In genomic region chr7:5360971-5361370, GRCh38 we compare ENCODE assay signal across 20 cellular contexts.
DNase-seq lines count a peak whose midpoint lies in the region; ATAC-seq, FAIRE-seq and TF ChIP-seq lines count a peak whose summit lies in the region.
"Had no signal": no experiment of that assay in that cellular context is flagged by ENCODE, and none has a peak within 500 bp of the region (broad histone marks: within the 10 kb centered on the region; RNA-seq: fewer than 3 reads in every experiment).

No MANE protein-coding gene starts in this region.

- H3T11ph ChIP-seq in H9 (ENCODE audit: low read length) = no peak overlapping the region

- no peak overlapping the region for H2BK15ac ChIP-seq in H9 (ENCODE audit: low read depth, low read length)

- no peak overlapping the region for H4K91ac ChIP-seq in H9 (ENCODE audit: insufficient read length, low read depth, low read length)

- no peak overlapping the region for H4K5ac ChIP-seq in H9 (ENCODE audit: insufficient read length, low read depth, low read length)

- H2AFZ ChIP-seq in H9 (ENCODE audit: low read length) (no peak overlapping the region), HepG2 (ENCODE audit: low read length) (no peak overlapping the region)
- H2AFZ ChIP-seq: GM23248 had no signal

- BruUV-seq in HepG2 (replicated peaks; lab: Mats Ljungman, UMichigan) = no TSS peak

- no peak overlapping the region for H2BK12ac ChIP-seq in H9 (ENCODE audit: insufficient read length, low read depth, low read length)

- H3K4me1 Mint-ChIP-seq in H9 = peaks cover 2 to 5% of the 10 kb centered on the region in 2 experiments
- peaks cover 9 to 14% of the 10 kb centered on the region in 2 donors for H3K4me1 Mint-ChIP-seq in effector memory CD8-positive, alpha-beta T cell (ENCODE audit: low read depth in 2 of 2)

- H2BK5ac ChIP-seq in H9 (ENCODE audit: insufficient read length, low read length) = no peak overlapping the region

- intact Hi-C loops in HepG2 (cut with micrococcal nuclease; ENCODE audit: unreplicated experiment) = no loop called here

- H3K56ac ChIP-seq in H9 (ENCODE audit: insufficient read length, low read depth, low read length) = no peak overlapping the region

- DNase-seq in H9 (peak; percentile 22), HepG2 (ENCODE audit: low spot score) (no peak), urothelium cell line (ENCODE audit: low spot score) (no peak), cortex of kidney (lab: John Stamatoyannopoulos, UW) (no peak), NCI-H1417 (lab: John Stamatoyannopoulos, UW) (no peak)
- DNase-seq in effector memory CD8-positive, alpha-beta T cell = no peak
- DNase-seq in activated CD8-positive, alpha-beta memory T cell treated with anti-CD3 and anti-CD28 coated beads, Interleukin-2, amount 50 U/mL, for 48 hours = no peak
- DNase-seq: CD4-positive, alpha-beta T cell; DMS153; GM23248; HCEC 1CT; Kasumi-1; NCI-H1694 treated with DMSO at 0.1 percent for 48 hours; NCI-H2081 treated with DMSO at 0.1 percent for 48 hours; NCI-H2171 treated with DMSO at 0.1 percent for 48 hours; NCI-H526; SHP77 treated with DMSO at 0.1 percent for 48 hours had no signal

- H2AK5ac ChIP-seq in H9 (ENCODE audit: insufficient read length, low read length) = no peak overlapping the region

- no peak for ATAC-seq in effector memory CD8-positive, alpha-beta T cell (replicated peaks)
- no peak for ATAC-seq in HepG2

- H3K36me3 Mint-ChIP-seq in H9 (ENCODE audit: insufficient read depth in 1 of 3, low read depth in 3 of 3) = peaks cover 0 to 14% (median 4%) of the 10 kb centered on the region in 3 experiments; a peak in 2 of 7 replicates
- H3K36me3 Mint-ChIP-seq in effector memory CD8-positive, alpha-beta T cell (ENCODE audit: insufficient read depth) = peaks cover 55% of the 10 kb centered on the region

- CTCF ChIA-PET in HepG2 (lab: Yijun Ruan, JAX; ENCODE audit: low intra/inter-chr PET ratio, low total read pairs) = no interaction called here

- no peak overlapping the region for H3K23ac ChIP-seq in H9 (ENCODE audit: insufficient read length, low read depth, low read length)

- no peak for TF ChIP-seq RAD21 in HepG2 (CRISPR knock-in tag; IDR thresholded peaks at IDR 0.05)

- H3K14ac ChIP-seq in H9 (ENCODE audit: insufficient read depth, low read length) = no peak overlapping the region

- WGBS in H9 (ENCODE audit: extremely low coverage, insufficient read length, low lambda C conversion rate) = no CpG with 5 or more reads among the region's 29 CpGs
- WGBS in HepG2 (ENCODE audit: low lambda C conversion rate) = 95% methylated on average over 25 of the region's 29 CpGs

- H3K9ac ChIP-seq in H9 (ENCODE audit: extremely low read depth, insufficient read length, low read length) (no peak overlapping the region), HepG2 (ENCODE audit: insufficient read depth, low read depth, low read length) (no peak overlapping the region)
- H3K9ac ChIP-seq: BLaER1, GM23248 had no signal

- no peak overlapping the region for H2BK20ac ChIP-seq in H9 (ENCODE audit: low read depth, low read length, poor library complexity, severe bottlenecking)

- no peak overlapping the region for H3K4me3 ChIP-seq in HepG2 (replicated peaks in 1 of 3; ENCODE audit: insufficient read depth in 1 of 3, low read depth in 2 of 3, low read length in 3 of 3)
- H3K4me3 ChIP-seq: BLaER1, GM23248, SK-N-MC had no signal

- no peaks in the 10 kb centered on the region for H3K79me1 ChIP-seq in H9 (ENCODE audit: insufficient read depth, low read depth, low read length, poor library complexity, severe bottlenecking)

- H3K9me3 ChIP-seq in H9 (ENCODE audit: control insufficient read depth, low read depth, low read length) (no peaks in the 10 kb centered on the region), HepG2 (ENCODE audit: low read length) (no peaks in the 10 kb centered on the region)
- H3K9me3 ChIP-seq: BLaER1 had no signal

- H3K27ac Mint-ChIP-seq in H9 = no peak overlapping the region
- H3K27ac Mint-ChIP-seq in effector memory CD8-positive, alpha-beta T cell = peak overlapping the region; percentile 29 to 76
- H3K27ac Mint-ChIP-seq: CD4-positive, alpha-beta T cell had no signal

- H3K23me2 ChIP-seq in H9 (ENCODE audit: insufficient read length, low read depth, low read length, poor library complexity, severe bottlenecking) = no peaks in the 10 kb centered on the region

- in situ Hi-C loops in HepG2 (cut with HindIII; ENCODE audit: extremely low pct_ligation_motif_present, low pct_unique_long_range_greater_than_20kb) = no loop called here

- H3K9me3 Mint-ChIP-seq in H9 = no peaks in the 10 kb centered on the region
- H3K9me3 Mint-ChIP-seq in effector memory CD8-positive, alpha-beta T cell = no peaks in the 10 kb centered on the region
- H3K9me3 Mint-ChIP-seq: CD4-positive, alpha-beta T cell had no signal

- POLR2A ChIA-PET in HepG2 (lab: Yijun Ruan, JAX) = no interaction called here

- TF ChIP-seq CTCF in H9 (conservative IDR thresholded peaks at IDR 0.05) = no peak
- TF ChIP-seq CTCF in HepG2 (CRISPR knock-in tag; IDR thresholded peaks at IDR 0.05) = no peak

- H3K27me3 Mint-ChIP-seq in H9 (ENCODE audit: low read depth) = no peaks in the 10 kb centered on the region
- H3K27me3 Mint-ChIP-seq in effector memory CD8-positive, alpha-beta T cell = no peaks in the 10 kb centered on the region
- H3K27me3 Mint-ChIP-seq: CD4-positive, alpha-beta T cell had no signal

- H4K20me1 ChIP-seq in H9 (ENCODE audit: control insufficient read depth, insufficient read depth, insufficient read length) (no peaks in the 10 kb centered on the region), HepG2 (ENCODE audit: insufficient read depth, low read length) (peaks cover 29% of the 10 kb centered on the region; the same call in 1 of the 2 replicates)

- H3K27me3 ChIP-seq in H9 (ENCODE audit: insufficient read depth, low read length) (no peaks in the 10 kb centered on the region), HepG2 (ENCODE audit: control insufficient read depth in 1 of 2, insufficient read depth in 2 of 2, low read length in 2 of 2) (no peaks in the 10 kb centered on the region)
- H3K27me3 ChIP-seq: BLaER1 had no signal

- H4K8ac ChIP-seq in H9 (replicated peaks; ENCODE audit: insufficient read length, low read depth, low read length) = no peak overlapping the region

- H3K27ac ChIP-seq in H9 (ENCODE audit: insufficient read length, low read depth, low read length) (no peak overlapping the region), HepG2 (ENCODE audit: extremely low read length, insufficient read depth, low read length) (no peak overlapping the region)
- H3K27ac ChIP-seq: BLaER1, GM23248, SK-N-MC had no signal

- H3K4me2 ChIP-seq in H9 (ENCODE audit: insufficient read depth, insufficient read length, low read length) = no peak overlapping the region
- no peak overlapping the region for H3K4me2 ChIP-seq in HepG2 (ENCODE audit: low read depth, low read length)
- H3K4me2 ChIP-seq: BLaER1 had no signal

- H3K4ac ChIP-seq in H9 (ENCODE audit: low read depth, low read length) = no peak overlapping the region

- no peaks in the 10 kb centered on the region for H3K4me1 ChIP-seq in H9 (ENCODE audit: insufficient read depth, low read length)
- no peaks in the 10 kb centered on the region for H3K4me1 ChIP-seq in HepG2 (ENCODE audit: insufficient read depth, low read length)

- no peak overlapping the region for H3K18ac ChIP-seq in H9 (ENCODE audit: insufficient read length, low read depth, low read length)

- FAIRE-seq in HepG2 (lab: Jason Lieb, UNC) = no peak
- peak; percentile 37 for FAIRE-seq in urothelium cell line (lab: Jason Lieb, UNC)
- FAIRE-seq: GM12891 had no signal

- no peak overlapping the region for H3K4me3 Mint-ChIP-seq in H9
- H3K4me3 Mint-ChIP-seq in effector memory CD8-positive, alpha-beta T cell = no peak overlapping the region
- H3K4me3 Mint-ChIP-seq: CD4-positive, alpha-beta T cell had no signal

- TF ChIP-seq EP300 in HepG2 (IDR thresholded peaks at IDR 0.05; ENCODE audit: low read depth in 2 of 2, low read length in 2 of 2) (no peak), HepG2 (CRISPR knock-in tag; IDR thresholded peaks at IDR 0.05; ENCODE audit: borderline replicate concordance) (no peak)

- H3K79me2 ChIP-seq in H9 (ENCODE audit: insufficient read depth, low read length) = no peaks in the 10 kb centered on the region
- peaks cover 7% of the 10 kb centered on the region for H3K79me2 ChIP-seq in HepG2 (ENCODE audit: insufficient read depth, low read length)

- TF ChIP-seq POLR2A in HepG2 (IDR thresholded peaks at IDR 0.05; ENCODE audit: insufficient read depth in 1 of 2, low read depth in 2 of 2, low read length in 2 of 2) = no peak

- peaks cover 57 to 90% of the 10 kb centered on the region in 2 experiments for H3K36me3 ChIP-seq in HepG2 (replicated peaks in 1 of 2; ENCODE audit: control insufficient read depth in 1 of 2, insufficient read depth in 2 of 2, low read length in 2 of 2)

- H2BK120ac ChIP-seq in H9 (ENCODE audit: low read depth, low read length, poor library complexity, severe bottlenecking) = no peak overlapping the region

TF ChIP-seq in HepG2, 621 proteins besides CTCF, POLR2A, EP300 and RAD21 (continues in another document):
- TF ChIP-seq FOXA1 (IDR thresholded peaks at IDR 0.05) = no peak
- no peak for TF ChIP-seq FOXA1 (CRISPR knock-in tag; IDR thresholded peaks at IDR 0.05)
- peak; percentile 92 for TF ChIP-seq AGO2 (optimal IDR thresholded peaks at IDR 0.05; ENCODE audit: low read depth, low read length)
- TF ChIP-seq CBX1 (IDR thresholded peaks at IDR 0.05; ENCODE audit: low read depth) = no peak

Comparison
In these comparisons a context has a peak if more than half of its experiments do, and no peak if none do; other contexts are left out.
1. H3K27ac Mint-ChIP-seq: peak in effector memory CD8-positive, alpha-beta T cell (2 of 2); none in H9 (0 of 3).